8 cellular contexts compared by ENCODE assay signal in the genomic region with DNA sequence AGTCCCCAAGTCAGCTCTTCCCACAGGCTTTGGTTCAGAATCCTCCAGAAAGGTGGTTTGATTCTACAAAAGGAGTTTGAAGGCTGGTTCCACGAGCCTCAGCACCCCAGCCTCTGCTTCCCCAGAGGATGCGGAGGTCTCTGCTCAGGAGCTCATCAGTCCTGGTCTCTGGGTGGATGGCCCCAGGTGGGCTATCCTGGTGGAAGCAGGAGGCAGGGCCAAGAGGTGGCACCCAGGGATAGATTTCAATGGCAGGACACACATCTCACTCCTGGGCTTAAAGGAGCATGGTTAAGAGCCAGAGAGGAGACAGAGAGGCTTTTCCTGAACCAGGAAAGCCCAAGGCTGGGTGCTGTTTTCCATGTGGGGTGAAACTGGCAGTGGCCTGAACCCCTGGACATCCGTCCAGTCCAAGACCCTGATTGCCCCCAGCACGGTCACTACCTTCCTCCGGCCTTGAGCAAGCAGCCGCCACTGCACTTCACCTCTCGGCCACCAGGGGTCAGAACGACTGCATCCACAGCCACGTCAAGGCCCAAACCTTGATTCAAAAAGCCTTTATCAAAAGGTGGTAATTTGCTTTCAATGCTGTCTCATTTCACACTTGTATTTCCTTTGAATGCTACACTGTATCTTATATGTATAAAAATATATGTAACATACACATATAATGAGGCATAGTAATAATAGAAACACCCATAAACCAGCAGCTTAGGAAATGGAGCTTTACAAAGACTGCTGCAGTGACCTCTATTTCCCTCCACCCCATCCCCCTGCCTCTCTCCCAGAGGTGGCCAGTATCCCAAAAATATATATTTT.
DNase-seq lines count a peak whose midpoint lies in the region.

No MANE protein-coding gene starts in this region.

- no peaks in the 10 kb centered on the region for H3K27me3 ChIP-seq in endocrine pancreas (ENCODE audit: control insufficient read depth, insufficient read depth, low read length)

- DNase-seq in AML-193 (lab: John Stamatoyannopoulos, UW) (peak; percentile 18 to 19), GOT3 (lab: John Stamatoyannopoulos, UW) (peak; percentile 5), NCI-H774 (lab: John Stamatoyannopoulos, UW) (peak; percentile 63), midbrain (lab: John Stamatoyannopoulos, UW) (peak; percentile 81), SHP77 (lab: John Stamatoyannopoulos, UW) (no peak)
- peak; percentile 63 for DNase-seq in activated CD8-positive, alpha-beta memory T cell treated with anti-CD3 and anti-CD28 coated beads, Interleukin-2, amount 50 U/mL, for 1 hour (ENCODE audit: extremely low read depth)
- peak; percentile 71 for DNase-seq in stimulated activated CD8-positive, alpha-beta memory T cell treated with anti-CD3 and anti-CD28 coated beads, Interleukin-4, amount 100 ng/mL, for 24 hours (ENCODE audit: low read depth)

- H3K9me3 ChIP-seq in endocrine pancreas (ENCODE audit: control insufficient read depth, low read length) = no peaks in the 10 kb centered on the region

- no peak overlapping the region for H3K4me3 ChIP-seq in endocrine pancreas (ENCODE audit: control insufficient read depth, insufficient read depth, low read length)

- no peaks in the 10 kb centered on the region for H3K36me3 ChIP-seq in endocrine pancreas (ENCODE audit: control insufficient read depth, insufficient read depth, low read length)

- H3K9ac ChIP-seq in endocrine pancreas (ENCODE audit: control insufficient read depth, insufficient read depth, low read length) = peak overlapping the region; percentile 8

- H3K4me1 ChIP-seq in endocrine pancreas (ENCODE audit: control insufficient read depth, insufficient read depth, low read length) = no peaks in the 10 kb centered on the region

Comparison
In these comparisons a context has a peak if more than half of its experiments do, and no peak if none do; other contexts are left out.
1. DNase-seq: peak in AML-193 (2 of 2), GOT3 (single experiment), NCI-H774 (single experiment), activated CD8-positive, alpha-beta memory T cell treated with anti-CD3 and anti-CD28 coated beads, Interleukin-2, amount 50 U/mL, for 1 hour (single experiment), midbrain (single experiment) and stimulated activated CD8-positive, alpha-beta memory T cell treated with anti-CD3 and anti-CD28 coated beads, Interleukin-4, amount 100 ng/mL, for 24 hours (single experiment); none in SHP77 (0 of 2).